ENCODE assay signal across 27 cellular contexts in genomic region chr5:170108266-170108785, GRCh38. TPM values are rescaled to one million over a fixed set of nuclear protein-coding genes. Genes with fewer than 3 reads are reported as not detected.
DNase-seq lines count a peak whose midpoint lies in the region; ATAC-seq and TF ChIP-seq lines count a peak whose summit lies in the region.
"Had no signal": no experiment of that assay in that cellular context is flagged by ENCODE, and none has a peak within 500 bp of the region (broad histone marks: within the 10 kb centered on the region; RNA-seq: fewer than 3 reads in every experiment).

No MANE protein-coding gene starts in this region.

- H4K8ac ChIP-seq in mesendoderm (ENCODE audit: low read depth, low read length), result no peak overlapping the region

- no peak overlapping the region for H3K9ac ChIP-seq in mesendoderm (ENCODE audit: low read length)
- H3K9ac ChIP-seq: BLaER1 treated with 17β-estradiol and CSF1 and Interleukin-3, amounts not matched to agents 10 nM and 100 nM; GM23248 had no signal

- no peaks in the 10 kb centered on the region for H3K4me1 ChIP-seq in right atrium auricular region
- peaks cover 15% of the 10 kb centered on the region for H3K4me1 ChIP-seq in mesendoderm (ENCODE audit: control insufficient read depth, low read depth, low read length)
- no peaks in the 10 kb centered on the region for H3K4me1 ChIP-seq in aorta (ENCODE audit: control insufficient read depth in 1 of 2, insufficient read depth in 2 of 2, low read length in 2 of 2)
- H3K4me1 ChIP-seq: HAP-1 had no signal

- H3K27ac ChIP-seq in right atrium auricular region (no peak overlapping the region), mesendoderm (ENCODE audit: low read depth, low read length) (no peak overlapping the region), aorta (ENCODE audit: low read depth in 1 of 2, low read length in 2 of 2) (no peak overlapping the region)
- H3K27ac ChIP-seq: BLaER1 treated with 17β-estradiol and CSF1 and Interleukin-3, amounts not matched to agents 10 nM and 100 nM; GM23248; RWPE1 had no signal

- H3K9me3 ChIP-seq in right atrium auricular region, result no peaks in the 10 kb centered on the region
- H3K9me3 ChIP-seq in aorta (ENCODE audit: control insufficient read depth, low read length), result no peaks in the 10 kb centered on the region
- H3K9me3 ChIP-seq: BLaER1 treated with 17β-estradiol and CSF1 and Interleukin-3, amounts not matched to agents 10 nM and 100 nM; HAP-1; MG63 had no signal

- DNase-seq in right atrium auricular region (ENCODE audit: low spot score) (peak; percentile 48), left ventricle myocardium superior (no peak), ecto neural progenitor cell (ENCODE audit: low spot score) (peak; percentile 40), mesendoderm (no peak), ureter (ENCODE audit: low spot score) (peak; percentile 29), aorta (no peak), erythroblast (lab: John Stamatoyannopoulos, UW) (no peak)
- no peak for DNase-seq in stimulated activated CD4-positive, alpha-beta T cell treated with anti-CD3 and anti-CD28 coated beads, Interleukin-15, amount 100 ng/mL, for 24 hours
- DNase-seq: CD4-positive, alpha-beta T cell; COR-L47; DMS53; GM23248; HFFc6; IMR-90; KG1; MG63; NCI-H2029; NCI-H446 treated with DMSO at 0.1 percent for 48 hours; NCI-H526; SHP77 had no signal

- no peak for ATAC-seq in left ventricle myocardium superior
- no peak for ATAC-seq in aorta (ENCODE audit: low FRiP score)

- no peak for TF ChIP-seq CTCF in right atrium auricular region (IDR thresholded peaks at IDR 0.05)

- H2BK15ac ChIP-seq in mesendoderm (replicated peaks; ENCODE audit: low read depth), result no peak overlapping the region

- H2BK120ac ChIP-seq in mesendoderm (ENCODE audit: low read depth, low read length), result no peak overlapping the region

- no peak overlapping the region for H3K23ac ChIP-seq in mesendoderm (ENCODE audit: low read length)

- H3K36me3 ChIP-seq in right atrium auricular region (no peaks in the 10 kb centered on the region), mesendoderm (ENCODE audit: control insufficient read depth, insufficient read depth, low read length) (no peaks in the 10 kb centered on the region), aorta (ENCODE audit: control insufficient read depth in 1 of 2, insufficient read depth in 2 of 2, low read length in 1 of 2) (no peaks in the 10 kb centered on the region)
- H3K36me3 ChIP-seq: BLaER1 treated with 17β-estradiol and CSF1 and Interleukin-3, amounts not matched to agents 10 nM and 100 nM; HAP-1; MG63 had no signal

- H3K79me2 ChIP-seq in mesendoderm (ENCODE audit: control insufficient read depth, insufficient read depth, low read length), result no peaks in the 10 kb centered on the region

- intact Hi-C loops in left ventricle myocardium superior (cut with micrococcal nuclease) (no loop called here), aorta (cut with DNase I) (loop anchor here in 1 of 2 donors (10.0 kb wide), 1 partner anchor 316 kb away; no protein-coding TSS in a partner anchor)

- WGBS in mesendoderm (ENCODE audit: extremely low coverage, insufficient coverage, low lambda C conversion rate), result no CpG with 5 or more reads among the region's 12 CpGs
- WGBS in aorta, 2 donors, result 94% methylated on average over 12 of the region's 12 CpGs

- TF ChIP-seq POLR2A in erythroblast (IDR thresholded peaks at IDR 0.05; ENCODE audit: low read length), result no peak

- H2BK5ac ChIP-seq in mesendoderm (ENCODE audit: low read length), result peak overlapping the region; percentile 67

- H3K4me3 ChIP-seq in right atrium auricular region (no peak overlapping the region), mesendoderm (ENCODE audit: low read length) (no peak overlapping the region), aorta (ENCODE audit: low read length in 2 of 2) (no peak overlapping the region)
- H3K4me3 ChIP-seq: BLaER1 treated with 17β-estradiol and CSF1 and Interleukin-3, amounts not matched to agents 10 nM and 100 nM; GM23248; HAP-1; MG63 had no signal

- H4K5ac ChIP-seq in mesendoderm (ENCODE audit: low read length), result no peak overlapping the region

- no peak overlapping the region for H3K18ac ChIP-seq in mesendoderm (ENCODE audit: low read length)

- no peaks in the 10 kb centered on the region for H3K79me1 ChIP-seq in mesendoderm (ENCODE audit: low read length)

- H3K4ac ChIP-seq in mesendoderm (ENCODE audit: low read depth, low read length), result no peak overlapping the region

- H2AK5ac ChIP-seq in mesendoderm (ENCODE audit: low read length), result peak overlapping the region; percentile 80

- no peak overlapping the region for H3K4me2 ChIP-seq in mesendoderm (ENCODE audit: low read length)

- H3K56ac ChIP-seq in mesendoderm (ENCODE audit: low read length), result peak overlapping the region; percentile 10

- H3K27me3 ChIP-seq in right atrium auricular region, result no peaks in the 10 kb centered on the region
- no peaks in the 10 kb centered on the region for H3K27me3 ChIP-seq in mesendoderm (ENCODE audit: insufficient read depth, low read length, poor library complexity)
- no peaks in the 10 kb centered on the region for H3K27me3 ChIP-seq in aorta (ENCODE audit: control insufficient read depth in 1 of 2, insufficient read depth in 2 of 2, low read length in 1 of 2)
- H3K27me3 ChIP-seq: BLaER1 treated with 17β-estradiol and CSF1 and Interleukin-3, amounts not matched to agents 10 nM and 100 nM; MG63 had no signal

RNA-seq across cellular contexts. Expression of gene FOXI1, which starts 2.6 kb away (rescaled TPM):
- not detected for total RNA-seq in right atrium auricular region
- not detected for total RNA-seq in left ventricle myocardium superior
- polyA plus RNA-seq in mesendoderm (2013, experiment 1 of 2), result 0.20 TPM
- polyA plus RNA-seq in mesendoderm (2013, experiment 2 of 2), result 0.17 TPM
- total RNA-seq in ureter, result not detected
- total RNA-seq in aorta, result not detected
- not detected for polyA plus RNA-seq in aorta
- total RNA-seq: Daoy, G401, GM23248, HFFc6, IMR-90, SK-MEL-5 had no signal
- polyA plus RNA-seq: AG04450, GM23248, IMR-90 had no signal

Comparison
In these comparisons a context has a peak if more than half of its experiments do, and no peak if none do; other contexts are left out.
1. DNase-seq: peak in right atrium auricular region (single experiment), ecto neural progenitor cell (single experiment) and ureter (single experiment); none in left ventricle myocardium superior (single experiment), mesendoderm (single experiment), aorta (0 of 2), erythroblast (0 of 2) and stimulated activated CD4-positive, alpha-beta T cell treated with anti-CD3 and anti-CD28 coated beads, Interleukin-15, amount 100 ng/mL, for 24 hours (single experiment).